In genomic region chr11:86888164-86888977, GRCh38 we compare ENCODE assay signal across 17 cellular contexts.
DNase-seq lines count a peak whose midpoint lies in the region; ATAC-seq and TF ChIP-seq lines count a peak whose summit lies in the region.
"Had no signal": no experiment of that assay in that cellular context is flagged by ENCODE, and none has a peak within 500 bp of the region (broad histone marks: within the 10 kb centered on the region; RNA-seq: fewer than 3 reads in every experiment).

No MANE protein-coding gene starts in this region.

- no peak overlapping the region for H3K4me3 Mint-ChIP-seq in nephron
- H3K4me3 Mint-ChIP-seq: T-helper 2 cell treated with Interferon-gamma antibody and Interleukin-4, amounts not matched to agents 5 μg/mL and 100 μg/mL, for 36 hours had no signal

- peak overlapping the region; percentile 70 to 92 (median 86) for H3K27ac Mint-ChIP-seq in nephron
- H3K27ac Mint-ChIP-seq: T-helper 2 cell treated with Interferon-gamma antibody and Interleukin-4, amounts not matched to agents 5 μg/mL and 100 μg/mL, for 36 hours had no signal

- no peaks in the 10 kb centered on the region for H3K27me3 Mint-ChIP-seq in nephron (ENCODE audit: low read depth)

- CTCF ChIA-PET in RWPE1 (lab: Yijun Ruan, JAX), result no interaction called here

- POLR2A ChIA-PET in RWPE1 (lab: Yijun Ruan, JAX; ENCODE audit: low non-redundant PET), result no interaction called here

- intact Hi-C loops in Right ventricle myocardium superior (cut with DNase I), result no loop called here

- H3K4me3 ChIP-seq in AG10803 (ENCODE audit: low read length), result peak overlapping the region; percentile 11; the same call in 1 of the 2 replicates
- H3K4me3 ChIP-seq: K562 had no signal

- peaks cover 16% of the 10 kb centered on the region for H3K9me3 Mint-ChIP-seq in nephron
- H3K9me3 Mint-ChIP-seq: T-helper 2 cell treated with Interferon-gamma antibody and Interleukin-4, amounts not matched to agents 5 μg/mL and 100 μg/mL, for 36 hours had no signal

- no peak overlapping the region for H3K27ac ChIP-seq in RWPE1

- no peak for TF ChIP-seq CTCF in AG10803 (conservative IDR thresholded peaks at IDR 0.05; ENCODE audit: low read length)
- TF ChIP-seq CTCF in nephron (IDR thresholded peaks at IDR 0.05; ENCODE audit: unreplicated experiment in 3 of 3), result no peak
- TF ChIP-seq CTCF in RWPE1 (conservative IDR thresholded peaks at IDR 0.05; ENCODE audit: low read depth), result no peak

- H3K4me1 Mint-ChIP-seq in nephron, result peaks cover 20% of the 10 kb centered on the region

- H3K36me3 Mint-ChIP-seq in nephron (ENCODE audit: low read depth), result peaks cover 52% of the 10 kb centered on the region

- peak; percentile 95 for DNase-seq in AG10803 (ENCODE audit: low read depth)
- DNase-seq in NCI-H226, result peak; percentile 55
- peak; percentile 69 for DNase-seq in fibroblast of gingiva (ENCODE audit: low read depth)
- no peak for DNase-seq in RWPE1 (ENCODE audit: low spot score)
- no peak for DNase-seq in nucleus accumbens (lab: John Stamatoyannopoulos, UW)
- no peak for DNase-seq in H4 (ENCODE audit: low spot score)
- DNase-seq in Right ventricle myocardium superior, result no peak
- DNase-seq: activated CD4-positive, alpha-beta T cell treated with anti-CD3 and anti-CD28 coated beads for 4 hours; activated T-cell treated with anti-CD3 and anti-CD28 coated beads for 4 hours; BE2C; DND-41; erythroblast; NCI-H1417; NCI-H526 treated with DMSO at 0.1 percent for 48 hours had no signal

- ATAC-seq in Right ventricle myocardium superior (ENCODE audit: poor library complexity), result no peak
- ATAC-seq: K562 had no signal

Comparison
In these comparisons a context has a peak if more than half of its experiments do, and no peak if none do; other contexts are left out.
1. DNase-seq: peak in AG10803 (single experiment), NCI-H226 (single experiment) and fibroblast of gingiva (single experiment); none in RWPE1 (single experiment), nucleus accumbens (0 of 56), H4 (single experiment) and Right ventricle myocardium superior (single experiment).